In genomic region chrX:30735839-30736238, GRCh38 we compare ENCODE assay signal across 9 cellular contexts.
DNase-seq lines count a peak whose midpoint lies in the region; ATAC-seq and TF ChIP-seq lines count a peak whose summit lies in the region.
"Had no signal": no experiment of that assay in that cellular context is flagged by ENCODE, and none has a peak within 500 bp of the region (broad histone marks: within the 10 kb centered on the region; RNA-seq: fewer than 3 reads in every experiment).

No MANE protein-coding gene starts in this region.

- no peaks in the 10 kb centered on the region for H3K9me3 ChIP-seq in Caco-2
- no peaks in the 10 kb centered on the region for H3K9me3 ChIP-seq in OCI-LY1 (ENCODE audit: low read length)

- H3K27ac Mint-ChIP-seq in Caco-2 (ENCODE audit: unreplicated experiment): no peak overlapping the region
- H3K27ac Mint-ChIP-seq: dendritic cell treated with granulocyte-macrophage colony-stimulating factor and Interleukin-4, amounts not matched to agents 40 ng/mL and 50 ng/mL, for 4 days had no signal

- H3K27me3 ChIP-seq in Caco-2 (replicated peaks; ENCODE audit: control insufficient read depth, insufficient read depth, low read length) (no peaks in the 10 kb centered on the region), OCI-LY1 (ENCODE audit: insufficient read depth, low read length) (no peaks in the 10 kb centered on the region)

- peak; percentile 60 to 71 for TF ChIP-seq CTCF in Caco-2 (IDR thresholded peaks at IDR 0.05; ENCODE audit: insufficient read depth in 1 of 2, low read depth in 1 of 2, low read length in 1 of 2, severe bottlenecking in 1 of 2, unreplicated experiment in 1 of 2)
- TF ChIP-seq CTCF in OCI-LY1 (IDR thresholded peaks at IDR 0.05; ENCODE audit: low read length): peak; percentile 64
- no peak for TF ChIP-seq CTCF in omental fat pad (IDR thresholded peaks at IDR 0.05)

- no peaks in the 10 kb centered on the region for H3K4me1 Mint-ChIP-seq in Caco-2 (ENCODE audit: low read depth, unreplicated experiment)

- H3K36me3 Mint-ChIP-seq in Caco-2 (ENCODE audit: insufficient read depth, unreplicated experiment): no peaks in the 10 kb centered on the region

- H3K36me3 ChIP-seq in Caco-2 (ENCODE audit: control insufficient read depth, insufficient read depth, low read length) (no peaks in the 10 kb centered on the region), OCI-LY1 (ENCODE audit: insufficient read depth, low read length) (no peaks in the 10 kb centered on the region)

- no peak overlapping the region for H3K27ac ChIP-seq in OCI-LY1 (ENCODE audit: low read depth, low read length, poor library complexity, severe bottlenecking)

- DNase-seq in Caco-2: peak; percentile 63 to 73
- peak; percentile 65 for DNase-seq in activated CD8-positive, alpha-beta memory T cell treated with anti-CD3 and anti-CD28 coated beads, Interleukin-2, amount 50 U/mL, for 4 hours
- DNase-seq in fibroblast of gingiva (ENCODE audit: low read depth): peak; percentile 16
- DNase-seq in omental fat pad (ENCODE audit: low spot score): peak; percentile 50
- no peak for DNase-seq in DMS79 treated with DMSO at 0.1 percent for 48 hours (lab: John Stamatoyannopoulos, UW)

- H3K27me3 Mint-ChIP-seq in Caco-2 (ENCODE audit: insufficient read depth, unreplicated experiment): no peaks in the 10 kb centered on the region
- H3K27me3 Mint-ChIP-seq: dendritic cell treated with granulocyte-macrophage colony-stimulating factor and Interleukin-4, amounts not matched to agents 40 ng/mL and 50 ng/mL, for 4 days had no signal

- CTCF ChIA-PET in Caco-2 (lab: Charles Lee): interaction anchor here (0.8 to 2.2 kb wide), 7 partner anchors 12 to 301 kb away, joined by 3 to 6 read pairs (median 3); no protein-coding TSS in a partner anchor

- no peak overlapping the region for H3K4me3 Mint-ChIP-seq in Caco-2 (ENCODE audit: unreplicated experiment)
- H3K4me3 Mint-ChIP-seq: dendritic cell treated with granulocyte-macrophage colony-stimulating factor and Interleukin-4, amounts not matched to agents 40 ng/mL and 50 ng/mL, for 4 days had no signal

- H4K20me1 ChIP-seq in OCI-LY1 (ENCODE audit: insufficient read depth, low read length): no peaks in the 10 kb centered on the region

- H3K79me2 ChIP-seq in OCI-LY1 (ENCODE audit: insufficient read depth, low read length): no peaks in the 10 kb centered on the region

- H3K4me1 ChIP-seq in Caco-2 (no peaks in the 10 kb centered on the region), OCI-LY1 (ENCODE audit: insufficient read depth, low read length, severe bottlenecking) (peaks cover 4% of the 10 kb centered on the region)

- no peak overlapping the region for H3K4me2 ChIP-seq in OCI-LY1 (ENCODE audit: low read length)

- H3K4me3 ChIP-seq in Caco-2 (ENCODE audit: low read depth, low read length) (no peak overlapping the region), OCI-LY1 (ENCODE audit: low read depth, low read length, poor library complexity, severe bottlenecking) (no peak overlapping the region)

- no peaks in the 10 kb centered on the region for H3F3A ChIP-seq in OCI-LY1 (ENCODE audit: insufficient read depth, low read length)

- no peak overlapping the region for H2AFZ ChIP-seq in OCI-LY1 (ENCODE audit: low read length)

- no peaks in the 10 kb centered on the region for H3K9me3 Mint-ChIP-seq in Caco-2 (ENCODE audit: unreplicated experiment)
- H3K9me3 Mint-ChIP-seq: dendritic cell treated with granulocyte-macrophage colony-stimulating factor and Interleukin-4, amounts not matched to agents 40 ng/mL and 50 ng/mL, for 4 days had no signal

- H3K9me2 ChIP-seq in OCI-LY1 (ENCODE audit: low read depth, low read length): no peaks in the 10 kb centered on the region

- no TSS peak for BruUV-seq in Caco-2 (replicated peaks; lab: Mats Ljungman, UMichigan)

- ATAC-seq in GM19328 (IDR thresholded peaks at IDR 0.05; ENCODE audit: unreplicated experiment) (peak; percentile 96), HG03442 (IDR thresholded peaks at IDR 0.05; ENCODE audit: unreplicated experiment) (peak; percentile 95), omental fat pad (ENCODE audit: low FRiP score) (no peak)

- no peak overlapping the region for H3K9ac ChIP-seq in OCI-LY1 (ENCODE audit: low read length)

- POLR2A ChIA-PET in Caco-2 (lab: Charles Lee): no interaction called here

- intact Hi-C loops in Caco-2 (cut with micrococcal nuclease; ENCODE audit: unreplicated experiment): loop anchor here (1.0 to 5.0 kb wide), 3 partner anchors 85 to 131 kb away; no protein-coding TSS in a partner anchor

Comparison
In these comparisons a context has a peak if more than half of its experiments do, and no peak if none do; other contexts are left out.
1. CTCF ChIP-seq: peak in Caco-2 (2 of 2) and OCI-LY1 (single experiment); none in omental fat pad (0 of 3).